ENCODE assay signal across 13 cellular contexts in genomic region chr19:55278391-55279135, GRCh38. TPM values are rescaled to one million over a fixed set of nuclear protein-coding genes. Genes with fewer than 3 reads are reported as not detected.
DNase-seq lines count a peak whose midpoint lies in the region; ATAC-seq, FAIRE-seq and TF ChIP-seq lines count a peak whose summit lies in the region.
"Had no signal": no experiment of that assay in that cellular context is flagged by ENCODE, and none has a peak within 500 bp of the region (broad histone marks: within the 10 kb centered on the region; RNA-seq: fewer than 3 reads in every experiment).

No MANE protein-coding gene starts in this region.

- H3K9me3 Mint-ChIP-seq in activated T-helper 2 cell treated with anti-CD3 and anti-CD28 coated beads, Interferon-gamma antibody, Interleukin-2, Interleukin-4, amounts not matched to agents 10 μg/mL and 5 μg/mL and 100 μg/mL, durations not matched to agents 14 hours and 24 hours and 36 hours = no peaks in the 10 kb centered on the region

- H3K4me3 Mint-ChIP-seq in activated T-helper 2 cell treated with anti-CD3 and anti-CD28 coated beads, Interferon-gamma antibody, Interleukin-2, Interleukin-4, amounts not matched to agents 10 μg/mL and 5 μg/mL and 100 μg/mL, durations not matched to agents 14 hours and 24 hours and 36 hours (ENCODE audit: low read depth) = peak overlapping the region; percentile 100

- ATAC-seq in HCT116 = no peak
- no peak for ATAC-seq in upper lobe of left lung (ENCODE audit: low FRiP score in 2 of 2)
- ATAC-seq in foreskin keratinocyte = no peak
- ATAC-seq in sciatic nerve = no peak

- TF ChIP-seq RAD21 in HCT116 (IDR thresholded peaks at IDR 0.05; ENCODE audit: low read depth) = no peak

- H3K27ac ChIP-seq in A673 (ENCODE audit: low read depth, low read length, poor library complexity, severe bottlenecking) = no peak overlapping the region
- no peak overlapping the region for H3K27ac ChIP-seq in HCT116 (ENCODE audit: low read depth, low read length)
- H3K27ac ChIP-seq in kidney (ENCODE audit: low read depth in 2 of 2, low read length in 2 of 2) = no peak overlapping the region
- no peak overlapping the region for H3K27ac ChIP-seq in upper lobe of left lung
- no peak overlapping the region for H3K27ac ChIP-seq in foreskin keratinocyte
- H3K27ac ChIP-seq in mesendoderm (ENCODE audit: low read depth, low read length) = no peak overlapping the region
- H3K27ac ChIP-seq: suprapubic skin had no signal

- no peak for TF ChIP-seq POLR2A in HCT116 (IDR thresholded peaks at IDR 0.05; ENCODE audit: borderline replicate concordance, extremely low read depth, insufficient read depth, insufficient read length)
- no peak for TF ChIP-seq POLR2A in upper lobe of left lung (IDR thresholded peaks at IDR 0.05)

- H3K27me3 ChIP-seq in A673 (replicated peaks; ENCODE audit: insufficient read depth, low read depth, low read length, poor library complexity) (no peaks in the 10 kb centered on the region), HCT116 (ENCODE audit: insufficient read depth, low read length) (no peaks in the 10 kb centered on the region), upper lobe of left lung (peaks cover 0 to 2% (median under 1%) of the 10 kb centered on the region in 4 donors), foreskin keratinocyte (no peaks in the 10 kb centered on the region), mesendoderm (ENCODE audit: insufficient read depth, low read length, poor library complexity) (no peaks in the 10 kb centered on the region)

- H3K4me1 ChIP-seq in A673 (ENCODE audit: insufficient read depth, low read length, poor library complexity, severe bottlenecking) = peaks cover 12% of the 10 kb centered on the region
- peaks cover 18 to 28% of the 10 kb centered on the region in 2 experiments for H3K4me1 ChIP-seq in HCT116 (ENCODE audit: control insufficient read depth in 1 of 2, insufficient read depth in 2 of 2, low read length in 2 of 2)
- peaks cover 0 to 6% of the 10 kb centered on the region in 2 donors for H3K4me1 ChIP-seq in kidney (ENCODE audit: control insufficient read depth in 1 of 2, insufficient read depth in 1 of 2, low read depth in 1 of 2, low read length in 2 of 2)
- H3K4me1 ChIP-seq in upper lobe of left lung = peaks cover 7 to 21% (median 15%) of the 10 kb centered on the region in 4 donors
- peaks cover 6% of the 10 kb centered on the region for H3K4me1 ChIP-seq in foreskin keratinocyte
- peaks cover 2% of the 10 kb centered on the region for H3K4me1 ChIP-seq in mesendoderm (ENCODE audit: control insufficient read depth, low read depth, low read length)

- intact Hi-C loops in A673 (cut with micrococcal nuclease; ENCODE audit: unreplicated experiment) = no loop called here
- intact Hi-C loops in HCT116 (cut with micrococcal nuclease) = no loop called here
- intact Hi-C loops in activated T-helper 2 cell treated with anti-CD3 and anti-CD28 coated beads, Interferon-gamma antibody, Interleukin-2, Interleukin-4, amounts not matched to agents 10 μg/mL and 5 μg/mL and 100 μg/mL, durations not matched to agents 14 hours and 24 hours and 36 hours (cut with micrococcal nuclease) = no loop called here
- intact Hi-C loops in kidney (cut with DNase I) = no loop called here
- intact Hi-C loops in sciatic nerve (cut with DNase I) = no loop called here

- peak overlapping the region; percentile 100 for H3K4me2 ChIP-seq in HCT116 (ENCODE audit: low read length)
- H3K4me2 ChIP-seq in mesendoderm (ENCODE audit: low read length) = no peak overlapping the region

- H3K36me3 ChIP-seq in A673 (ENCODE audit: insufficient read depth, low read length, poor library complexity, severe bottlenecking) = peaks cover 6% of the 10 kb centered on the region
- H3K36me3 ChIP-seq in HCT116 (ENCODE audit: control insufficient read depth in 1 of 2, insufficient read depth in 2 of 2, low read length in 2 of 2) = peaks cover 7 to 15% of the 10 kb centered on the region in 2 experiments; a peak in 3 of 4 replicates
- peaks cover under 1 to 14% of the 10 kb centered on the region in 2 donors for H3K36me3 ChIP-seq in kidney (ENCODE audit: control insufficient read depth in 1 of 2, insufficient read depth in 2 of 2, low read length in 2 of 2)
- peaks cover 3 to 40% (median 24%) of the 10 kb centered on the region in 4 donors for H3K36me3 ChIP-seq in upper lobe of left lung
- no peaks in the 10 kb centered on the region for H3K36me3 ChIP-seq in mesendoderm (ENCODE audit: control insufficient read depth, insufficient read depth, low read length)

- DNase-seq in A673 (ENCODE audit: low spot score) (no peak), HCT116 (ENCODE audit: low read depth, low spot score) (no peak), kidney (no peak), upper lobe of left lung (no peak), foreskin keratinocyte (no peak), mesendoderm (no peak), sciatic nerve (ENCODE audit: low spot score) (no peak)
- no peak for DNase-seq in activated T-helper 2 cell treated with anti-CD3 and anti-CD28 coated beads, Interferon-gamma antibody, Interleukin-2, Interleukin-4, amounts not matched to agents 10 μg/mL and 5 μg/mL and 100 μg/mL, durations not matched to agents 14 hours and 24 hours and 36 hours (ENCODE audit: low spot score)
- DNase-seq: activated CD4-positive, alpha-beta T cell treated with anti-CD3 and anti-CD28 coated beads, Interleukin-2, amount 50 U/mL, for 1 hour; cerebellar nuclear complex; NCI-H82 had no signal

- 87 to 89% methylated on average over 12 to 13 of the region's 13 CpGs for WGBS in upper lobe of left lung, 2 donors
- no CpG with 5 or more reads among the region's 13 CpGs for WGBS in mesendoderm (ENCODE audit: extremely low coverage, insufficient coverage, low lambda C conversion rate)

- H3K4me1 Mint-ChIP-seq in activated T-helper 2 cell treated with anti-CD3 and anti-CD28 coated beads, Interferon-gamma antibody, Interleukin-2, Interleukin-4, amounts not matched to agents 10 μg/mL and 5 μg/mL and 100 μg/mL, durations not matched to agents 14 hours and 24 hours and 36 hours (ENCODE audit: low read depth) = peaks cover 16% of the 10 kb centered on the region

- H3K79me2 ChIP-seq in HCT116 (ENCODE audit: insufficient read depth, low read length) = peaks cover 16% of the 10 kb centered on the region
- H3K79me2 ChIP-seq in mesendoderm (ENCODE audit: control insufficient read depth, insufficient read depth, low read length) = no peaks in the 10 kb centered on the region

- RAD21 ChIA-PET in HCT116 (lab: Charles Lee; ENCODE audit: low non-redundant PET in 1 of 2, low total read pairs in 2 of 2, uncharacterized antibody in 2 of 2, unreplicated experiment in 2 of 2) = no interaction called here

- H3K79me1 ChIP-seq in mesendoderm (ENCODE audit: low read length) = peaks cover 3% of the 10 kb centered on the region

- peak overlapping the region; percentile 89 for H3K9ac ChIP-seq in HCT116 (ENCODE audit: low read length)
- no peak overlapping the region for H3K9ac ChIP-seq in kidney (ENCODE audit: low read length in 2 of 2)
- H3K9ac ChIP-seq in mesendoderm (ENCODE audit: low read length) = no peak overlapping the region

- H3K4ac ChIP-seq in mesendoderm (ENCODE audit: low read depth, low read length) = no peak overlapping the region

- no peaks in the 10 kb centered on the region for H3K9me2 ChIP-seq in HCT116 (ENCODE audit: insufficient read depth)

- H3K9me3 ChIP-seq in A673 (ENCODE audit: low read depth, low read length, poor library complexity, severe bottlenecking) (no peaks in the 10 kb centered on the region), HCT116 (ENCODE audit: control insufficient read depth in 1 of 2, insufficient read depth in 1 of 2, low read depth in 1 of 2, low read length in 2 of 2) (no peaks in the 10 kb centered on the region), kidney (ENCODE audit: control insufficient read depth in 1 of 2, low read length in 2 of 2) (no peaks in the 10 kb centered on the region), upper lobe of left lung (no peaks in the 10 kb centered on the region)
- H3K9me3 ChIP-seq: suprapubic skin had no signal

- H4K20me1 ChIP-seq in HCT116 (ENCODE audit: insufficient read depth) = no peaks in the 10 kb centered on the region

- TSS peak; percentile 58 for BruUV-seq in A673 (replicated peaks; lab: Mats Ljungman, UMichigan)
- no TSS peak for BruUV-seq in HCT116 (replicated peaks; lab: Mats Ljungman, UMichigan)

- no peak overlapping the region for H2BK5ac ChIP-seq in mesendoderm (ENCODE audit: low read length)

- H3K4me3 ChIP-seq in A673 (ENCODE audit: low read depth, low read length, poor library complexity, severe bottlenecking) (peak overlapping the region; percentile 74), HCT116 (replicated peaks in 1 of 2; ENCODE audit: low read depth in 1 of 2, low read length in 2 of 2) (peak overlapping the region; percentile 97 to 99), kidney (ENCODE audit: low read length in 2 of 2) (peak overlapping the region; percentile 42 to 99), upper lobe of left lung (peak overlapping the region in 1 of 4 donors; percentile 82), mesendoderm (ENCODE audit: low read length) (no peak overlapping the region)

- peaks cover 18% of the 10 kb centered on the region for H3K36me3 Mint-ChIP-seq in activated T-helper 2 cell treated with anti-CD3 and anti-CD28 coated beads, Interferon-gamma antibody, Interleukin-2, Interleukin-4, amounts not matched to agents 10 μg/mL and 5 μg/mL and 100 μg/mL, durations not matched to agents 14 hours and 24 hours and 36 hours (ENCODE audit: low read depth)

- FAIRE-seq in kidney (lab: Jason Lieb, UNC) = no peak

- H3K56ac ChIP-seq in mesendoderm (ENCODE audit: low read length) = no peak overlapping the region

- H2BK15ac ChIP-seq in mesendoderm (replicated peaks; ENCODE audit: low read depth) = no peak overlapping the region

- H2BK120ac ChIP-seq in mesendoderm (ENCODE audit: low read depth, low read length) = no peak overlapping the region

- no peak overlapping the region for H2AK5ac ChIP-seq in mesendoderm (ENCODE audit: low read length)

- no peak overlapping the region for H4K5ac ChIP-seq in mesendoderm (ENCODE audit: low read length)

- no peak overlapping the region for H3K27ac Mint-ChIP-seq in activated T-helper 2 cell treated with anti-CD3 and anti-CD28 coated beads, Interferon-gamma antibody, Interleukin-2, Interleukin-4, amounts not matched to agents 10 μg/mL and 5 μg/mL and 100 μg/mL, durations not matched to agents 14 hours and 24 hours and 36 hours

- CTCF ChIA-PET in A673 (lab: Charles Lee) (no interaction called here), HCT116 (lab: Charles Lee) (no interaction called here)

- no peak overlapping the region for H2AFZ ChIP-seq in HCT116 (ENCODE audit: low read depth, low read length, poor library complexity, severe bottlenecking)

- H3K18ac ChIP-seq in mesendoderm (ENCODE audit: low read length) = no peak overlapping the region

- no peak for TF ChIP-seq EP300 in upper lobe of left lung (IDR thresholded peaks at IDR 0.05)

- POLR2A ChIA-PET in A673 (lab: Charles Lee; ENCODE audit: low non-redundant PET) = interaction anchor here (1.1 kb wide), 1 partner anchor 62 kb away, joined by 3 read pairs; no protein-coding TSS in a partner anchor
- POLR2A ChIA-PET in HCT116 (lab: Charles Lee) = interaction anchor here (1.3 to 3.3 kb wide), 2 partner anchors 9 to 19 kb away, joined by 3 to 26 read pairs; partner anchors contain the start of gene PPP6R1

- H4K8ac ChIP-seq in mesendoderm (ENCODE audit: low read depth, low read length) = no peak overlapping the region

- TF ChIP-seq CTCF in A673 (conservative IDR thresholded peaks at IDR 0.05; ENCODE audit: low read depth, low read length) (no peak), HCT116 (IDR thresholded peaks at IDR 0.05 in 2 of 3, conservative IDR thresholded peaks at IDR 0.05 in 1 of 3; ENCODE audit: borderline replicate concordance in 1 of 3, insufficient read depth in 1 of 3, low read depth in 2 of 3, low read length in 2 of 3) (no peak), kidney (IDR thresholded peaks at IDR 0.05; ENCODE audit: borderline replicate concordance, extremely low read depth, insufficient read depth) (no peak), upper lobe of left lung (IDR thresholded peaks at IDR 0.05) (no peak), foreskin keratinocyte (conservative IDR thresholded peaks at IDR 0.05) (no peak)

- peaks cover 2% of the 10 kb centered on the region for H3K27me3 Mint-ChIP-seq in activated T-helper 2 cell treated with anti-CD3 and anti-CD28 coated beads, Interferon-gamma antibody, Interleukin-2, Interleukin-4, amounts not matched to agents 10 μg/mL and 5 μg/mL and 100 μg/mL, durations not matched to agents 14 hours and 24 hours and 36 hours (ENCODE audit: low read depth)

- H3K23ac ChIP-seq in mesendoderm (ENCODE audit: low read length) = no peak overlapping the region

RNA-seq across cellular contexts. Expression of gene HSPBP1, which starts 1.3 kb away (rescaled TPM):
- total RNA-seq in A673 (2021) (80.3 and 83.4 TPM in 2 replicates), HCT116 (2021; ENCODE audit: unreplicated experiment) (63.0 TPM), kidney (37.6 TPM), upper lobe of left lung (10 to 100 TPM; 21.0 to 34.6 (median 30.1) TPM), foreskin keratinocyte (43.0 and 45.8 TPM in 2 replicates), sciatic nerve (16.1 TPM)
- polyA plus RNA-seq in HCT116 (2012) = 49.1 and 50.2 TPM in 2 replicates
- 59.0 and 59.3 TPM in 2 replicates for total RNA-seq in activated T-helper 2 cell treated with anti-CD3 and anti-CD28 coated beads, Interferon-gamma antibody, Interleukin-2, Interleukin-4, amounts not matched to agents 10 μg/mL and 5 μg/mL and 100 μg/mL, durations not matched to agents 14 hours and 24 hours and 36 hours
- polyA plus RNA-seq in kidney (ENCODE audit: insufficient read depth, low read depth, low replicate concordance) (55.9 TPM), foreskin keratinocyte (74.1 and 75.2 TPM in 2 replicates)
- polyA plus RNA-seq in mesendoderm (2013, experiment 1 of 2) = 45.8 TPM
- 45.6 TPM for polyA plus RNA-seq in mesendoderm (2013, experiment 2 of 2)

RNA-seq across cellular contexts. Expression of gene BRSK1, which starts 5.2 kb away (rescaled TPM):
- total RNA-seq in A673 (2021) (30.5 and 36.8 TPM in 2 replicates), HCT116 (2021; ENCODE audit: unreplicated experiment) (33.3 TPM), kidney (6.5 TPM), upper lobe of left lung (1 to 10 TPM in 5 of 6 donors, not detected in 1; 1.0 to 2.7 (median 1.1) TPM), foreskin keratinocyte (3.1 and 3.6 TPM in 2 replicates), sciatic nerve (6.5 TPM)
- 37.7 and 47.8 TPM in 2 replicates for polyA plus RNA-seq in HCT116 (2012)
- total RNA-seq in activated T-helper 2 cell treated with anti-CD3 and anti-CD28 coated beads, Interferon-gamma antibody, Interleukin-2, Interleukin-4, amounts not matched to agents 10 μg/mL and 5 μg/mL and 100 μg/mL, durations not matched to agents 14 hours and 24 hours and 36 hours = 5.8 and 6.0 TPM in 2 replicates
- polyA plus RNA-seq in kidney (ENCODE audit: insufficient read depth, low read depth, low replicate concordance) (1.4 TPM), foreskin keratinocyte (2.4 and 2.6 TPM in 2 replicates)
- polyA plus RNA-seq in mesendoderm (2013, experiment 1 of 2) = 11.0 TPM
- polyA plus RNA-seq in mesendoderm (2013, experiment 2 of 2) = 10.9 TPM

RNA-seq across cellular contexts. Expression of gene PPP6R1, which starts 19.7 kb away (rescaled TPM):
- 103 and 108 TPM in 2 replicates for total RNA-seq in A673 (2021)
- total RNA-seq in HCT116 (2021; ENCODE audit: unreplicated experiment) = 96.7 TPM
- polyA plus RNA-seq in HCT116 (2012) = 67.9 and 75.2 TPM in 2 replicates
- total RNA-seq in activated T-helper 2 cell treated with anti-CD3 and anti-CD28 coated beads, Interferon-gamma antibody, Interleukin-2, Interleukin-4, amounts not matched to agents 10 μg/mL and 5 μg/mL and 100 μg/mL, durations not matched to agents 14 hours and 24 hours and 36 hours = 180 and 183 TPM in 2 replicates
- total RNA-seq in kidney = 61.6 TPM
- polyA plus RNA-seq in kidney (ENCODE audit: insufficient read depth, low read depth, low replicate concordance) = 30.6 TPM
- total RNA-seq in upper lobe of left lung = 100 to 1,000 TPM in 1 of 6 donors, 10 to 100 TPM in 5; 49.0 to 104 (median 76.7) TPM
- total RNA-seq in foreskin keratinocyte = 57.6 and 65.2 TPM in 2 replicates
- polyA plus RNA-seq in foreskin keratinocyte = 48.5 and 52.7 TPM in 2 replicates
- 33.8 TPM for polyA plus RNA-seq in mesendoderm (2013, experiment 1 of 2)
- 34.7 TPM for polyA plus RNA-seq in mesendoderm (2013, experiment 2 of 2)
- total RNA-seq in sciatic nerve = 40.4 TPM

RNA-seq across cellular contexts. Expression of gene TMEM150B, which starts 46.6 kb away (rescaled TPM):
- total RNA-seq in A673 (2021) (not detected in 2 replicates), HCT116 (2021; ENCODE audit: unreplicated experiment) (not detected), kidney (3.6 TPM), upper lobe of left lung (10 to 100 TPM in 5 of 6 donors, 1 to 10 TPM in 1; 8.2 to 67.7 (median 29.7) TPM), foreskin keratinocyte (not detected in 2 replicates), sciatic nerve (5.1 TPM)
- polyA plus RNA-seq in HCT116 (2012) = not detected in 2 replicates
- 0.41 and 0.46 TPM in 2 replicates for total RNA-seq in activated T-helper 2 cell treated with anti-CD3 and anti-CD28 coated beads, Interferon-gamma antibody, Interleukin-2, Interleukin-4, amounts not matched to agents 10 μg/mL and 5 μg/mL and 100 μg/mL, durations not matched to agents 14 hours and 24 hours and 36 hours
- polyA plus RNA-seq in kidney (ENCODE audit: insufficient read depth, low read depth, low replicate concordance) (5.4 TPM), foreskin keratinocyte (not detected in 2 replicates)
- polyA plus RNA-seq in mesendoderm (2013, experiment 1 of 2) = not detected
- 0.08 TPM for polyA plus RNA-seq in mesendoderm (2013, experiment 2 of 2)
- total RNA-seq: HT1080, suprapubic skin had no signal

RNA-seq across cellular contexts. Expression of gene TMEM86B, which starts 50.0 kb away (rescaled TPM):
- total RNA-seq in A673 (2021) (4.8 and 6.1 TPM in 2 replicates), HCT116 (2021; ENCODE audit: unreplicated experiment) (10.6 TPM), kidney (3.3 TPM), upper lobe of left lung (10 to 100 TPM in 1 of 6 donors, 1 to 10 TPM in 5; 2.0 to 10.5 (median 4.8) TPM), foreskin keratinocyte (1.2 and 1.7 TPM in 2 replicates), sciatic nerve (6.0 TPM)
- 6.4 and 7.6 TPM in 2 replicates for polyA plus RNA-seq in HCT116 (2012)
- 6.0 and 6.7 TPM in 2 replicates for total RNA-seq in activated T-helper 2 cell treated with anti-CD3 and anti-CD28 coated beads, Interferon-gamma antibody, Interleukin-2, Interleukin-4, amounts not matched to agents 10 μg/mL and 5 μg/mL and 100 μg/mL, durations not matched to agents 14 hours and 24 hours and 36 hours
- polyA plus RNA-seq in kidney (ENCODE audit: insufficient read depth, low read depth, low replicate concordance) (4.6 TPM), foreskin keratinocyte (2.2 and 2.9 TPM in 2 replicates)
- polyA plus RNA-seq in mesendoderm (2013, experiment 1 of 2) = 1.3 TPM
- 1.1 TPM for polyA plus RNA-seq in mesendoderm (2013, experiment 2 of 2)
